8 cellular contexts compared by ENCODE assay signal in the genomic region with DNA sequence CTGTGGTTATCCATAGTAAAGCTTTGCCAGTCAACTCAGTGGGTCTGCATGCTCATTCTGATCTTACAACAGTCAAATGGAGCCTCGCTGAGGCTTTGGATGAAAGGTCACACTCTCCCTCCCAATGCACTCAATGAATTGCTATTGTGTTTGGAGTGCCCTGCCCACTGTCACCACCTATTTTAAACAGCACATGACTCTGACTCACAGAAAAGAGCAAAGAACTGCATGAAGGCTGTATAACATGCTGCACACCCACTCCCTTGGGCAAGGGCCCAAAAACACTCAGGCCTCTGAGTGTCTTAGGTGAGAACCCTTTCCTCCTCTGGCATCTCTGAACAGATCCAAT.
DNase-seq lines count a peak whose midpoint lies in the region; ATAC-seq, FAIRE-seq and TF ChIP-seq lines count a peak whose summit lies in the region.

No MANE protein-coding gene starts in this region.

- no peak overlapping the region for H3K9ac ChIP-seq in neural progenitor cell

- no peaks in the 10 kb centered on the region for H3K36me3 ChIP-seq in bronchial epithelial cell (ENCODE audit: control insufficient read depth, insufficient read depth, low read length)
- no peaks in the 10 kb centered on the region for H3K36me3 ChIP-seq in neural progenitor cell

- H3K4me3 Mint-ChIP-seq in neural progenitor cell (no peak overlapping the region), immature natural killer cell (no peak overlapping the region)

- CTCF ChIA-PET in GM10248 (lab: Yijun Ruan, JAX) = interaction anchor here (1.0 to 1.5 kb wide), 3 partner anchors 8 to 37 kb away, joined by 3 to 4 read pairs (median 3); no protein-coding TSS in a partner anchor

- no peak overlapping the region for H3K27ac Mint-ChIP-seq in neural progenitor cell
- no peak overlapping the region for H3K27ac Mint-ChIP-seq in immature natural killer cell

- peaks cover 21% of the 10 kb centered on the region for H3K4me1 Mint-ChIP-seq in neural progenitor cell
- H3K4me1 Mint-ChIP-seq in immature natural killer cell = no peaks in the 10 kb centered on the region

- TF ChIP-seq CTCF in GM10248 (IDR thresholded peaks at IDR 0.05; ENCODE audit: control extremely low read depth, extremely low read depth, low read depth, missing control alignments) = no peak
- TF ChIP-seq CTCF in bronchial epithelial cell (IDR thresholded peaks at IDR 0.05; ENCODE audit: insufficient read depth, low read length, severe bottlenecking) = no peak
- no peak for TF ChIP-seq CTCF in neural progenitor cell (IDR thresholded peaks at IDR 0.05)

- H3K9me3 Mint-ChIP-seq in neural progenitor cell (no peaks in the 10 kb centered on the region), immature natural killer cell (no peaks in the 10 kb centered on the region)

- no peak for TF ChIP-seq POLR2A in GM18505 (IDR thresholded peaks at IDR 0.05; ENCODE audit: borderline replicate concordance, extremely low read depth, insufficient read depth, insufficient read length)

- H3K36me3 Mint-ChIP-seq in neural progenitor cell (no peaks in the 10 kb centered on the region), immature natural killer cell (no peaks in the 10 kb centered on the region)

- H3K4me1 ChIP-seq in neural progenitor cell = peaks cover 7% of the 10 kb centered on the region

- H3K27me3 Mint-ChIP-seq in neural progenitor cell (ENCODE audit: insufficient read depth, low read depth) (no peaks in the 10 kb centered on the region), immature natural killer cell (ENCODE audit: low read depth in 3 of 3) (peaks cover 3 to 11% (median 3%) of the 10 kb centered on the region in 3 donors)

- H3K27ac ChIP-seq in neural progenitor cell = no peak overlapping the region

- peak overlapping the region; percentile 22 for H3K4me2 ChIP-seq in neural progenitor cell

- DNase-seq in GM10248 (ENCODE audit: extremely low spot score) (peak; percentile 14), bronchial epithelial cell (ENCODE audit: low read depth) (peak; percentile 90), neural progenitor cell (ENCODE audit: low spot score) (peak; percentile 29), immature natural killer cell (no peak), NCI-H2171 (lab: John Stamatoyannopoulos, UW) (no peak)

- H3K27me3 ChIP-seq in bronchial epithelial cell (ENCODE audit: control insufficient read depth, insufficient read depth, low read length) (no peaks in the 10 kb centered on the region), neural progenitor cell (no peaks in the 10 kb centered on the region)

- no peaks in the 10 kb centered on the region for H3K9me3 ChIP-seq in neural progenitor cell (ENCODE audit: low read depth)

- H3K4me3 ChIP-seq in bronchial epithelial cell (ENCODE audit: low read depth, low read length) = no peak overlapping the region
- no peak overlapping the region for H3K4me3 ChIP-seq in neural progenitor cell

- no peak overlapping the region for H2AFZ ChIP-seq in neural progenitor cell (replicated peaks)

- ATAC-seq in HG03378 (IDR thresholded peaks at IDR 0.05; ENCODE audit: unreplicated experiment) (peak; percentile 59), GM18505 (IDR thresholded peaks at IDR 0.05; ENCODE audit: unreplicated experiment) (no peak), HG02973 (IDR thresholded peaks at IDR 0.05; ENCODE audit: unreplicated experiment) (no peak)

- FAIRE-seq in bronchial epithelial cell (lab: Jason Lieb, UNC) = no peak

- H4K20me1 ChIP-seq in neural progenitor cell (ENCODE audit: low read depth) = no peaks in the 10 kb centered on the region

- H3F3A ChIP-seq in neural progenitor cell (ENCODE audit: low read depth) = no peaks in the 10 kb centered on the region

- H3K79me2 ChIP-seq in neural progenitor cell (ENCODE audit: low read depth) = no peaks in the 10 kb centered on the region

- POLR2A ChIA-PET in GM10248 (lab: Yijun Ruan, JAX) = no interaction called here

Comparison
In these comparisons a context has a peak if more than half of its experiments do, and no peak if none do; other contexts are left out.
1. DNase-seq: peak in GM10248 (single experiment), bronchial epithelial cell (single experiment) and neural progenitor cell (single experiment); none in immature natural killer cell (0 of 3) and NCI-H2171 (single experiment).